In the genomic region with DNA sequence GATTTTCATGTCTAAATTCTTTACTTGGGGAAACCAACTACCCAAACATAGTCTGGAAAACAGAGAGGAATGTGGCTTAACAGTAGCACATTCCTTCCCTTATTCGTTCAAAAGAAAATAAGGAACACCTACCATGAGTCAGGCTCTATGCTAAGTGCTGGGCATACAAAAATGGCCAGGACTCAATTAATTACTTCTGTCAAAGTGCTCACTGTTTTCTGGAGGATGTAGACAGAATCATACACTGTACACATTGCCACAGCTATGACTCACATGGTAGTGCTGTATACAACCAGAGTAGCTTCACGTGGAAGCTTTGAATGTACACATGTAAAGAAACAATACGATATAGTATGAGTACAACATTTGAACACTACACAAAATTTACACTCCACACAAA, we compare ENCODE assay signal across 14 cellular contexts. TPM values are rescaled to one million over a fixed set of nuclear protein-coding genes. Genes with fewer than 3 reads are reported as not detected.
DNase-seq lines count a peak whose midpoint lies in the region; ATAC-seq and TF ChIP-seq lines count a peak whose summit lies in the region.
"Had no signal": no experiment of that assay in that cellular context is flagged by ENCODE, and none has a peak within 500 bp of the region (broad histone marks: within the 10 kb centered on the region; RNA-seq: fewer than 3 reads in every experiment).

No MANE protein-coding gene starts in this region.

- WGBS in gastroesophageal sphincter (ENCODE audit: low coverage in 1 of 2), 2 donors = 45 to 78% methylated on average over 3 of the region's 3 CpGs

- H3K4me1 ChIP-seq in PC-3 (ENCODE audit: insufficient read depth, low read length) = peaks cover 38% of the 10 kb centered on the region
- H3K4me1 ChIP-seq in fibroblast of lung (ENCODE audit: control insufficient read depth, extremely low read depth, insufficient read depth, low read length) = no peaks in the 10 kb centered on the region
- no peaks in the 10 kb centered on the region for H3K4me1 ChIP-seq in gastroesophageal sphincter
- H3K4me1 ChIP-seq: esophagus muscularis mucosa, neural progenitor cell had no signal

- H3K4me2 ChIP-seq in PC-3 (ENCODE audit: low read length) (peak overlapping the region; percentile 52), fibroblast of lung (ENCODE audit: extremely low read depth, insufficient read depth, low read length) (no peak overlapping the region)
- H3K4me2 ChIP-seq: neural progenitor cell had no signal

- peak; percentile 61 for DNase-seq in ELR (ENCODE audit: low read depth)
- peak; percentile 94 for DNase-seq in PC-3
- peak; percentile 81 to 96 for DNase-seq in fibroblast of lung (ENCODE audit: low read depth in 2 of 2)
- DNase-seq in pulmonary artery endothelial cell (ENCODE audit: low read depth, low spot score) = peak; percentile 41
- no peak for DNase-seq in COR-L47 (lab: John Stamatoyannopoulos, UW)
- DNase-seq: activated T-cell treated with anti-CD3 and anti-CD28 coated beads for 4 hours, aorta, NCI-H2227 treated with DMSO at 0.1 percent for 48 hours, SIG-M5 had no signal

- no peaks in the 10 kb centered on the region for H3F3A ChIP-seq in PC-3 (ENCODE audit: low read length, unreplicated experiment)

- H2AFZ ChIP-seq in PC-3 (ENCODE audit: low read length) (no peak overlapping the region), fibroblast of lung (ENCODE audit: low read length) (no peak overlapping the region)
- H2AFZ ChIP-seq: neural progenitor cell had no signal

- no peak for TF ChIP-seq EP300 in gastroesophageal sphincter (IDR thresholded peaks at IDR 0.05)

- H3K9ac ChIP-seq in PC-3 (ENCODE audit: low read length) (no peak overlapping the region), fibroblast of lung (ENCODE audit: insufficient read depth, low read length) (no peak overlapping the region)
- H3K9ac ChIP-seq: neural progenitor cell had no signal

- BruUV-seq in PC-3 (replicated peaks; lab: Mats Ljungman, UMichigan) = no TSS peak

- H3K27ac ChIP-seq in PC-3 (ENCODE audit: low read length) = peak overlapping the region; percentile 32
- no peak overlapping the region for H3K27ac ChIP-seq in fibroblast of lung (ENCODE audit: insufficient read depth, low read length)
- H3K27ac ChIP-seq in gastroesophageal sphincter = no peak overlapping the region
- H3K27ac ChIP-seq: esophagus muscularis mucosa, neural progenitor cell had no signal

- no peak for TF ChIP-seq CTCF in PC-3 (conservative IDR thresholded peaks at IDR 0.05; ENCODE audit: low read depth, low read length)
- TF ChIP-seq CTCF in fibroblast of lung (conservative IDR thresholded peaks at IDR 0.05 in 1 of 2, IDR thresholded peaks at IDR 0.05 in 1 of 2; ENCODE audit: low read depth in 1 of 2, low read length in 2 of 2) = no peak
- TF ChIP-seq CTCF in gastroesophageal sphincter (IDR thresholded peaks at IDR 0.05) = no peak

- H3K79me2 ChIP-seq in PC-3 (ENCODE audit: low read length) (no peaks in the 10 kb centered on the region), fibroblast of lung (ENCODE audit: control insufficient read depth, insufficient read depth, low read length) (no peaks in the 10 kb centered on the region)

- H3K36me3 ChIP-seq in PC-3 (ENCODE audit: low read depth, low read length) (no peaks in the 10 kb centered on the region), fibroblast of lung (ENCODE audit: control insufficient read depth, insufficient read depth, low read length) (no peaks in the 10 kb centered on the region), gastroesophageal sphincter (no peaks in the 10 kb centered on the region)
- H3K36me3 ChIP-seq: esophagus muscularis mucosa, neural progenitor cell had no signal

- no peaks in the 10 kb centered on the region for H3K27me3 ChIP-seq in PC-3 (ENCODE audit: low read length)
- no peaks in the 10 kb centered on the region for H3K27me3 ChIP-seq in fibroblast of lung (ENCODE audit: control insufficient read depth, insufficient read depth, low read length)
- no peaks in the 10 kb centered on the region for H3K27me3 ChIP-seq in gastroesophageal sphincter
- H3K27me3 ChIP-seq: esophagus muscularis mucosa, neural progenitor cell had no signal

- H4K20me1 ChIP-seq in PC-3 (ENCODE audit: low read length) = no peaks in the 10 kb centered on the region
- no peaks in the 10 kb centered on the region for H4K20me1 ChIP-seq in fibroblast of lung (ENCODE audit: control insufficient read depth, extremely low read depth, insufficient read depth, low read length)

- no peaks in the 10 kb centered on the region for H3K9me3 ChIP-seq in PC-3 (ENCODE audit: low read length)
- no peaks in the 10 kb centered on the region for H3K9me3 ChIP-seq in fibroblast of lung (ENCODE audit: control insufficient read depth, insufficient read depth, low read depth, low read length)
- peaks cover 0 to 12% (median 0%) of the 10 kb centered on the region in 3 donors for H3K9me3 ChIP-seq in gastroesophageal sphincter
- H3K9me3 ChIP-seq: esophagus muscularis mucosa had no signal

- H3K9me2 ChIP-seq in PC-3 (replicated peaks; ENCODE audit: low read length) = no peaks in the 10 kb centered on the region

- CTCF ChIA-PET in PC-3 (lab: Charles Lee) = interaction anchor here (0.5 kb wide), 1 partner anchor 375 kb away, joined by 3 read pairs; no protein-coding TSS in a partner anchor

- no peak for TF ChIP-seq POLR2A in gastroesophageal sphincter (IDR thresholded peaks at IDR 0.05)

- intact Hi-C loops in PC-3 (cut with micrococcal nuclease) = loop anchor here (2.0 kb wide), 2 partner anchors 21 to 77 kb away; no protein-coding TSS in a partner anchor

- POLR2A ChIA-PET in PC-3 (lab: Charles Lee; ENCODE audit: unreplicated experiment) = interaction anchor here (0.6 kb wide), 1 partner anchor 21 kb away, joined by 4 read pairs; no protein-coding TSS in a partner anchor

- H3K4me3 ChIP-seq in PC-3 (ENCODE audit: low read length) = no peak overlapping the region
- H3K4me3 ChIP-seq in fibroblast of lung (replicated peaks in 1 of 4; ENCODE audit: control extremely low read depth in 1 of 4, insufficient read depth in 1 of 4, low read depth in 3 of 4, low read length in 4 of 4) = no peak overlapping the region
- H3K4me3 ChIP-seq in gastroesophageal sphincter = no peak overlapping the region
- H3K4me3 ChIP-seq: esophagus muscularis mucosa, neural progenitor cell had no signal

- ATAC-seq in PC-3 = peak; percentile 93
- ATAC-seq in activated CD4-positive, CD25-positive, alpha-beta regulatory T cell treated with anti-CD3 and anti-CD28 coated beads, Interleukin-2, amount 50 U/mL, for 24 hours = no peak
- no peak for ATAC-seq in HG02571 (IDR thresholded peaks at IDR 0.05; ENCODE audit: unreplicated experiment)
- no peak for ATAC-seq in gastroesophageal sphincter

RNA-seq across cellular contexts. Expression of a gene that starts 50.1 kb away (rescaled TPM):
- total RNA-seq in PC-3 (2014; rRNA removed) (0.87 and 1.0 TPM in 2 replicates), fibroblast of lung (0.26 and 0.50 TPM in 2 replicates), pulmonary artery endothelial cell (1.2 and 2.2 TPM in 2 replicates), gastroesophageal sphincter (1 to 10 TPM in 3 of 4 donors, under 1 TPM in 1; 0.40 to 1.5 (median 1.3) TPM)
- 0.62 and 1.0 TPM in 2 replicates for polyA plus RNA-seq in fibroblast of lung
- polyA plus RNA-seq in fibroblast of lung (2012) = 0.51 and 1.0 TPM in 2 replicates
- polyA minus RNA-seq in fibroblast of lung (ENCODE audit: low replicate concordance) = not detected in 2 replicates
